Comparison of ENCODE assay signal across 42 cellular contexts in the genomic region with DNA sequence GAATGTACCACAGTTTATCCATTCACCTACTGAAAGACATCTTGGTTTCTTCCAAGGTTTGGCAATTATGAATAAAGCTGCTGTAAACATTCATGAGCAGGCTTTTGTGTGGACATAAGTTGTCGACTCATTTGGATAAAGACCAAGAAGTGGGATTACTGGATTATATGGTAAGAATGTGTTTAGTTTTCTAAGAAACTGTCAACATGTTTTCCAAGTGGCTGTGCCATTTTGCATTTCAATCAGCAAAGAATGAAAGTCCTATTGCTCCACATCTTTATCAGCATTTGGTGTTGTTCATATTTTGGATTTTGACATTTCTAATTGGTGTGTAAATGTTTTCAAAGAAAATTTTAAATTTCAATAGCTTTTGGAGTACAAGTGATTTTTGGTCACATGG. TPM values are rescaled to one million over a fixed set of nuclear protein-coding genes. Genes with fewer than 3 reads are reported as not detected.
"Had no signal": no experiment of that assay in that cellular context is flagged by ENCODE, and none has a peak within 500 bp of the region (broad histone marks: within the 10 kb centered on the region; RNA-seq: fewer than 3 reads in every experiment).

No MANE protein-coding gene starts in this region.

- H3K4me3 Mint-ChIP-seq: activated B cell treated with CpG ODN at 0.5 μM for 24 hours; activated CD8-positive, alpha-beta T cell treated with anti-CD3 and anti-CD28 coated beads for 36 hours; activated naive CD8-positive, alpha-beta T cell treated with anti-CD3 and anti-CD28 coated beads for 36 hours; activated T-cell treated with anti-CD3 and anti-CD28 coated beads, Interleukin-2, amount 50 U/mL, for 72 hours; activated T-helper 17 cell treated with anti-CD3 and anti-CD28 coated beads, Interleukin-2, amount 50 U/mL, for 72 hours; central memory CD8-positive, alpha-beta T cell; T-cell had no signal

- H3K36me3 ChIP-seq: ascending aorta, cardiac muscle cell, Peyer's patch had no signal

- H3K9me3 Mint-ChIP-seq: activated B cell treated with CpG ODN at 0.5 μM for 24 hours; activated CD8-positive, alpha-beta T cell treated with anti-CD3 and anti-CD28 coated beads for 36 hours; activated T-helper 17 cell treated with anti-CD3 and anti-CD28 coated beads, Interleukin-2, amount 50 U/mL, for 72 hours; central memory CD8-positive, alpha-beta T cell; T-cell had no signal

- H3K27ac Mint-ChIP-seq: activated B cell treated with CpG ODN at 0.5 μM for 24 hours; activated CD8-positive, alpha-beta T cell treated with anti-CD3 and anti-CD28 coated beads for 36 hours; activated naive CD8-positive, alpha-beta T cell treated with anti-CD3 and anti-CD28 coated beads for 36 hours; activated T-cell treated with anti-CD3 and anti-CD28 coated beads, Interleukin-2, amount 50 U/mL, for 72 hours; activated T-helper 17 cell treated with anti-CD3 and anti-CD28 coated beads, Interleukin-2, amount 50 U/mL, for 72 hours; T-cell had no signal

- H3K27ac ChIP-seq: ascending aorta, cardiac muscle cell, Peyer's patch, RWPE1, VCaP had no signal

- H3K4me1 ChIP-seq: ascending aorta, Peyer's patch had no signal

- ATAC-seq: activated CD8-positive, alpha-beta T cell treated with anti-CD3 and anti-CD28 coated beads for 36 hours; activated T-cell treated with anti-CD3 and anti-CD28 coated beads, Interleukin-2, amount 50 U/mL, for 72 hours; activated T-helper 17 cell treated with anti-CD3 and anti-CD28 coated beads, Interleukin-2, amount 50 U/mL, for 72 hours; PC-3; Right ventricle myocardium inferior; SK-N-SH treated with all-trans-retinoic acid at 6 μM for 48 hours; T-cell had no signal

- H3K27me3 ChIP-seq: ascending aorta, cardiac muscle cell, Peyer's patch had no signal

- H3K36me3 Mint-ChIP-seq: T-cell had no signal

- H3K4me3 ChIP-seq: ascending aorta, cardiac muscle cell, Peyer's patch had no signal

- H3K27me3 Mint-ChIP-seq: activated B cell treated with CpG ODN at 0.5 μM for 24 hours; activated naive CD8-positive, alpha-beta T cell treated with anti-CD3 and anti-CD28 coated beads for 36 hours; activated T-helper 17 cell treated with anti-CD3 and anti-CD28 coated beads, Interleukin-2, amount 50 U/mL, for 72 hours; T-cell had no signal

- DNase-seq: activated B cell treated with CpG ODN at 0.5 μM for 24 hours; activated CD4-positive, alpha-beta T cell treated with anti-CD3 and anti-CD28 coated beads for 4 hours; activated CD4-positive, alpha-beta T cell treated with anti-CD3 and anti-CD28 coated beads, Interleukin-2, amount 50 U/mL, for 4 hours; activated CD4-positive, CD25-positive, alpha-beta regulatory T cell treated with anti-CD3 and anti-CD28 coated beads, Interleukin-2, amount 50 U/mL, for 72 hours; activated CD8-positive, alpha-beta T cell treated with anti-CD3 and anti-CD28 coated beads for 36 hours; activated effector memory CD4-positive, alpha-beta T cell treated with anti-CD3 and anti-CD28 coated beads, Interleukin-2, amount 50 U/mL, for 16 hours; activated naive CD4-positive, alpha-beta T cell; activated naive CD4-positive, alpha-beta T cell treated with anti-CD3 and anti-CD28 coated beads, Interleukin-2, amount 50 U/mL, for 16 hours; activated naive CD8-positive, alpha-beta T cell treated with anti-CD3 and anti-CD28 coated beads for 36 hours; activated T-cell treated with anti-CD3 and anti-CD28 coated beads, Interleukin-2, amount 50 U/mL, for 1 hour; activated T-cell treated with anti-CD3 and anti-CD28 coated beads, Interleukin-2, amount 50 U/mL, for 72 hours; amygdala; KG1; MM.1S; NCI-H1092 treated with DMSO at 0.1 percent for 48 hours; NCI-H1417; NCI-H146; NCI-H187 treated with DMSO at 0.1 percent for 48 hours; NCI-H2081; NCI-H2171 treated with DMSO at 0.1 percent for 48 hours; NCI-H2227 treated with DMSO at 0.1 percent for 48 hours; NCI-H446; NCI-H510A treated with DMSO at 0.1 percent for 48 hours; NCI-H526 treated with DMSO at 0.1 percent for 48 hours; NK-92 treated with Interleukin-12 subunit alpha and Interleukin-12 subunit beta, amount 100 ng/mL, for 24 hours; PC-3; Peyer's patch; SIG-M5; T-cell; T-helper 2 cell; T-helper 9 cell had no signal

- H3K9me3 ChIP-seq: ascending aorta, Peyer's patch had no signal

RNA-seq across cellular contexts. Expression of a gene that starts 27.3 kb away (rescaled TPM):
- total RNA-seq: activated CD8-positive, alpha-beta memory T cell treated with anti-CD3 and anti-CD28 coated beads for 36 hours; activated CD8-positive, alpha-beta T cell treated with anti-CD3 and anti-CD28 coated beads for 36 hours; activated naive CD8-positive, alpha-beta T cell treated with anti-CD3 and anti-CD28 coated beads for 36 hours; activated T-helper 17 cell treated with anti-CD3 and anti-CD28 coated beads, Interleukin-2, amount 50 U/mL, for 72 hours; ascending aorta; cardiac muscle cell; LHCN-M2; PC-3; Peyer's patch; SK-MEL-5 had no signal
- polyA plus RNA-seq: cardiac muscle cell had no signal

RNA-seq across cellular contexts. Expression of a gene that starts 39.3 kb away (rescaled TPM):
- total RNA-seq: cardiac muscle cell, LHCN-M2, PC-3, SK-MEL-5 had no signal
- polyA plus RNA-seq: cardiac muscle cell had no signal
